ENCODE assay signal across 1 cellular context in genomic region chr1:47313915-47314664, GRCh38.
A peak's percentile ranks its signal among the peaks of the same experiment; 100 is the strongest.
TF ChIP-seq lines count a peak whose summit lies in the region.

TSS of gene STIL (minus strand) at chr1:47314147. CDS start at chr1:47310319, 3,828 bp downstream.

TF ChIP-seq in K562, 482 proteins besides CTCF, POLR2A, EP300 and RAD21 (continued from another document and continues in another):
- 0 out of 2 replicates have a peak, but pooled peaks have one; percentile 14 for TF ChIP-seq ZNF764 (CRISPR knock-in tag; IDR thresholded peaks at IDR 0.05; ENCODE audit: low read depth)
- TF ChIP-seq, protein P1, sequence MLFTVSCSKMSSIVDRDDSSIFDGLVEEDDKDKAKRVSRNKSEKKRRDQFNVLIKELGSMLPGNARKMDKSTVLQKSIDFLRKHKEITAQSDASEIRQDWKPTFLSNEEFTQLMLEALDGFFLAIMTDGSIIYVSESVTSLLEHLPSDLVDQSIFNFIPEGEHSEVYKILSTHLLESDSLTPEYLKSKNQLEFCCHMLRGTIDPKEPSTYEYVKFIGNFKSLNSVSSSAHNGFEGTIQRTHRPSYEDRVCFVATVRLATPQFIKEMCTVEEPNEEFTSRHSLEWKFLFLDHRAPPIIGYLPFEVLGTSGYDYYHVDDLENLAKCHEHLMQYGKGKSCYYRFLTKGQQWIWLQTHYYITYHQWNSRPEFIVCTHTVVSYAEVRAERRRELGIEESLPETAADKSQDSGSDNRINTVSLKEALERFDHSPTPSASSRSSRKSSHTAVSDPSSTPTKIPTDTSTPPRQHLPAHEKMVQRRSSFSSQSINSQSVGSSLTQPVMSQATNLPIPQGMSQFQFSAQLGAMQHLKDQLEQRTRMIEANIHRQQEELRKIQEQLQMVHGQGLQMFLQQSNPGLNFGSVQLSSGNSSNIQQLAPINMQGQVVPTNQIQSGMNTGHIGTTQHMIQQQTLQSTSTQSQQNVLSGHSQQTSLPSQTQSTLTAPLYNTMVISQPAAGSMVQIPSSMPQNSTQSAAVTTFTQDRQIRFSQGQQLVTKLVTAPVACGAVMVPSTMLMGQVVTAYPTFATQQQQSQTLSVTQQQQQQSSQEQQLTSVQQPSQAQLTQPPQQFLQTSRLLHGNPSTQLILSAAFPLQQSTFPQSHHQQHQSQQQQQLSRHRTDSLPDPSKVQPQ (CRISPR knock-in tag; IDR thresholded peaks at IDR 0.05; ENCODE audit: borderline replicate concordance), result no peak
- no peak for TF ChIP-seq SMARCE1 (IDR thresholded peaks at IDR 0.05)
- peak; percentile 77; the same call in 1 of the 2 replicates for TF ChIP-seq ERF (CRISPR knock-in tag; IDR thresholded peaks at IDR 0.05)
- TF ChIP-seq, protein P2, sequence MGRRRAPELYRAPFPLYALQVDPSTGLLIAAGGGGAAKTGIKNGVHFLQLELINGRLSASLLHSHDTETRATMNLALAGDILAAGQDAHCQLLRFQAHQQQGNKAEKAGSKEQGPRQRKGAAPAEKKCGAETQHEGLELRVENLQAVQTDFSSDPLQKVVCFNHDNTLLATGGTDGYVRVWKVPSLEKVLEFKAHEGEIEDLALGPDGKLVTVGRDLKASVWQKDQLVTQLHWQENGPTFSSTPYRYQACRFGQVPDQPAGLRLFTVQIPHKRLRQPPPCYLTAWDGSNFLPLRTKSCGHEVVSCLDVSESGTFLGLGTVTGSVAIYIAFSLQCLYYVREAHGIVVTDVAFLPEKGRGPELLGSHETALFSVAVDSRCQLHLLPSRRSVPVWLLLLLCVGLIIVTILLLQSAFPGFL (CRISPR knock-in tag; IDR thresholded peaks at IDR 0.05), result no peak
- no peak; the same call in 1 of the 2 replicates for TF ChIP-seq LEF1 (IDR thresholded peaks at IDR 0.05)
- TF ChIP-seq POLR3A (IDR thresholded peaks at IDR 0.05; ENCODE audit: borderline replicate concordance, extremely low read depth, insufficient read depth, insufficient read length), result no peak
- TF ChIP-seq HLTF (IDR thresholded peaks at IDR 0.05), result no peak
- no peak for TF ChIP-seq TSC22D4 (tag; IDR thresholded peaks at IDR 0.05)
- TF ChIP-seq NCOA1 (IDR thresholded peaks at IDR 0.05; ENCODE audit: low read depth), result peak; percentile 25; the same call in 1 of the 2 replicates
- TF ChIP-seq FIP1L1 (IDR thresholded peaks at IDR 0.05; ENCODE audit: low read depth, low read length, poor library complexity, severe bottlenecking), result peak; percentile 26
- TF ChIP-seq, protein P3, sequence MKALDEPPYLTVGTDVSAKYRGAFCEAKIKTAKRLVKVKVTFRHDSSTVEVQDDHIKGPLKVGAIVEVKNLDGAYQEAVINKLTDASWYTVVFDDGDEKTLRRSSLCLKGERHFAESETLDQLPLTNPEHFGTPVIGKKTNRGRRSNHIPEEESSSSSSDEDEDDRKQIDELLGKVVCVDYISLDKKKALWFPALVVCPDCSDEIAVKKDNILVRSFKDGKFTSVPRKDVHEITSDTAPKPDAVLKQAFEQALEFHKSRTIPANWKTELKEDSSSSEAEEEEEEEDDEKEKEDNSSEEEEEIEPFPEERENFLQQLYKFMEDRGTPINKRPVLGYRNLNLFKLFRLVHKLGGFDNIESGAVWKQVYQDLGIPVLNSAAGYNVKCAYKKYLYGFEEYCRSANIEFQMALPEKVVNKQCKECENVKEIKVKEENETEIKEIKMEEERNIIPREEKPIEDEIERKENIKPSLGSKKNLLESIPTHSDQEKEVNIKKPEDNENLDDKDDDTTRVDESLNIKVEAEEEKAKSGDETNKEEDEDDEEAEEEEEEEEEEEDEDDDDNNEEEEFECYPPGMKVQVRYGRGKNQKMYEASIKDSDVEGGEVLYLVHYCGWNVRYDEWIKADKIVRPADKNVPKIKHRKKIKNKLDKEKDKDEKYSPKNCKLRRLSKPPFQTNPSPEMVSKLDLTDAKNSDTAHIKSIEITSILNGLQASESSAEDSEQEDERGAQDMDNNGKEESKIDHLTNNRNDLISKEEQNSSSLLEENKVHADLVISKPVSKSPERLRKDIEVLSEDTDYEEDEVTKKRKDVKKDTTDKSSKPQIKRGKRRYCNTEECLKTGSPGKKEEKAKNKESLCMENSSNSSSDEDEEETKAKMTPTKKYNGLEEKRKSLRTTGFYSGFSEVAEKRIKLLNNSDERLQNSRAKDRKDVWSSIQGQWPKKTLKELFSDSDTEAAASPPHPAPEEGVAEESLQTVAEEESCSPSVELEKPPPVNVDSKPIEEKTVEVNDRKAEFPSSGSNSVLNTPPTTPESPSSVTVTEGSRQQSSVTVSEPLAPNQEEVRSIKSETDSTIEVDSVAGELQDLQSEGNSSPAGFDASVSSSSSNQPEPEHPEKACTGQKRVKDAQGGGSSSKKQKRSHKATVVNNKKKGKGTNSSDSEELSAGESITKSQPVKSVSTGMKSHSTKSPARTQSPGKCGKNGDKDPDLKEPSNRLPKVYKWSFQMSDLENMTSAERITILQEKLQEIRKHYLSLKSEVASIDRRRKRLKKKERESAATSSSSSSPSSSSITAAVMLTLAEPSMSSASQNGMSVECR (CRISPR knock-in tag; IDR thresholded peaks at IDR 0.05), result peak; percentile 83; the same call in 1 of the 2 replicates
- no peak for TF ChIP-seq EZH2 (IDR thresholded peaks at IDR 0.05; ENCODE audit: borderline replicate concordance, low read depth, low read length)
- TF ChIP-seq ZNF24 (IDR thresholded peaks at IDR 0.05), result 0 out of 2 replicates have a peak, but pooled peaks have one; percentile 36
- no peak for TF ChIP-seq ZNF785 (CRISPR knock-in tag; IDR thresholded peaks at IDR 0.05)
- TF ChIP-seq ZNF274 (IDR thresholded peaks at IDR 0.05; ENCODE audit: borderline replicate concordance, low read depth, low read length), result no peak
- TF ChIP-seq NUFIP1 (IDR thresholded peaks at IDR 0.05; ENCODE audit: partially characterized antibody), result no peak
- TF ChIP-seq MCM2 (IDR thresholded peaks at IDR 0.05; ENCODE audit: low read depth), result no peak
- TF ChIP-seq, protein P4, sequence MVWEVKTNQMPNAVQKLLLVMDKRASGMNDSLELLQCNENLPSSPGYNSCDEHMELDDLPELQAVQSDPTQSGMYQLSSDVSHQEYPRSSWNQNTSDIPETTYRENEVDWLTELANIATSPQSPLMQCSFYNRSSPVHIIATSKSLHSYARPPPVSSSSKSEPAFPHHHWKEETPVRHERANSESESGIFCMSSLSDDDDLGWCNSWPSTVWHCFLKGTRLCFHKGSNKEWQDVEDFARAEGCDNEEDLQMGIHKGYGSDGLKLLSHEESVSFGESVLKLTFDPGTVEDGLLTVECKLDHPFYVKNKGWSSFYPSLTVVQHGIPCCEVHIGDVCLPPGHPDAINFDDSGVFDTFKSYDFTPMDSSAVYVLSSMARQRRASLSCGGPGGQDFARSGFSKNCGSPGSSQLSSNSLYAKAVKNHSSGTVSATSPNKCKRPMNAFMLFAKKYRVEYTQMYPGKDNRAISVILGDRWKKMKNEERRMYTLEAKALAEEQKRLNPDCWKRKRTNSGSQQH (CRISPR knock-in tag; IDR thresholded peaks at IDR 0.05), result 0 out of 2 replicates have a peak, but pooled peaks have one; percentile 42
- TF ChIP-seq NBN (IDR thresholded peaks at IDR 0.05; ENCODE audit: low read depth), result no peak; the same call in 1 of the 2 replicates
- TF ChIP-seq ZNF707 (CRISPR knock-in tag; conservative IDR thresholded peaks at IDR 0.05), result no peak
- TF ChIP-seq IRF2 (CRISPR knock-in tag; IDR thresholded peaks at IDR 0.05), result no peak
- TF ChIP-seq, protein P5, sequence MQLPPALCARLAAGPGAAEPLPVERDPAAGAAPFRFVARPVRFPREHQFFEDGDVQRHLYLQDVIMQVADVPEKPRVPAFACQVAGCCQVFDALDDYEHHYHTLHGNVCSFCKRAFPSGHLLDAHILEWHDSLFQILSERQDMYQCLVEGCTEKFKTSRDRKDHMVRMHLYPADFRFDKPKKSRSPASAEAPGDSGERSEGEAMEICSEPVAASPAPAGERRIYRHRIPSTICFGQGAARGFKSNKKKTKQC (CRISPR knock-in tag; IDR thresholded peaks at IDR 0.05), result peak; percentile 86
- no peak for TF ChIP-seq SMARCA5 (IDR thresholded peaks at IDR 0.05)
- no peak for TF ChIP-seq XRCC4 (IDR thresholded peaks at IDR 0.05; ENCODE audit: extremely low read depth, insufficient read depth, insufficient read length)
- no peak for TF ChIP-seq ID3 (CRISPR knock-in tag; IDR thresholded peaks at IDR 0.05)
- no peak for TF ChIP-seq ID3 (tag; IDR thresholded peaks at IDR 0.05)
- TF ChIP-seq EWSR1 (IDR thresholded peaks at IDR 0.05; ENCODE audit: borderline replicate concordance, low read depth, partially characterized antibody), result no peak
- TF ChIP-seq, protein P6, sequence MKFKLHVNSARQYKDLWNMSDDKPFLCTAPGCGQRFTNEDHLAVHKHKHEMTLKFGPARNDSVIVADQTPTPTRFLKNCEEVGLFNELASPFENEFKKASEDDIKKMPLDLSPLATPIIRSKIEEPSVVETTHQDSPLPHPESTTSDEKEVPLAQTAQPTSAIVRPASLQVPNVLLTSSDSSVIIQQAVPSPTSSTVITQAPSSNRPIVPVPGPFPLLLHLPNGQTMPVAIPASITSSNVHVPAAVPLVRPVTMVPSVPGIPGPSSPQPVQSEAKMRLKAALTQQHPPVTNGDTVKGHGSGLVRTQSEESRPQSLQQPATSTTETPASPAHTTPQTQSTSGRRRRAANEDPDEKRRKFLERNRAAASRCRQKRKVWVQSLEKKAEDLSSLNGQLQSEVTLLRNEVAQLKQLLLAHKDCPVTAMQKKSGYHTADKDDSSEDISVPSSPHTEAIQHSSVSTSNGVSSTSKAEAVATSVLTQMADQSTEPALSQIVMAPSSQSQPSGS (CRISPR knock-in tag; IDR thresholded peaks at IDR 0.05), result no peak
- TF ChIP-seq MEIS2 (IDR thresholded peaks at IDR 0.05; ENCODE audit: partially characterized antibody), result peak; percentile 77
- no peak for TF ChIP-seq ESRRB (CRISPR knock-in tag; IDR thresholded peaks at IDR 0.05; ENCODE audit: borderline replicate concordance)
- no peak for TF ChIP-seq ZC3H8 (IDR thresholded peaks at IDR 0.05)
- TF ChIP-seq BRCA1 (IDR thresholded peaks at IDR 0.05), result no peak
- TF ChIP-seq BRCA1 (CRISPR knock-in tag; IDR thresholded peaks at IDR 0.05), result no peak
- no peak; the same call in 1 of the 2 replicates for TF ChIP-seq ZNF609 (CRISPR knock-in tag; IDR thresholded peaks at IDR 0.05; ENCODE audit: borderline replicate concordance)
- TF ChIP-seq KLF1 (tag; IDR thresholded peaks at IDR 0.05), result peak; percentile 58; the same call in 1 of the 2 replicates
- no peak; the same call in 1 of the 2 replicates for TF ChIP-seq ZEB2 (IDR thresholded peaks at IDR 0.05)
- no peak for TF ChIP-seq BCOR (IDR thresholded peaks at IDR 0.05)
- TF ChIP-seq PPARD (CRISPR knock-in tag; IDR thresholded peaks at IDR 0.05), result no peak
- TF ChIP-seq HDAC8 (tag; IDR thresholded peaks at IDR 0.05), result no peak
- TF ChIP-seq ZNF140 (CRISPR knock-in tag; IDR thresholded peaks at IDR 0.05), result no peak
- no peak for TF ChIP-seq ZBTB17 (CRISPR knock-in tag; IDR thresholded peaks at IDR 0.05)
- no peak for TF ChIP-seq ZNF436 (CRISPR knock-in tag; IDR thresholded peaks at IDR 0.05)
- TF ChIP-seq FOSL1 (tag; conservative IDR thresholded peaks at IDR 0.05), result peak; percentile 34; the same call in 1 of the 2 replicates
- no peak; a peak in 1 of 3 replicates for TF ChIP-seq CBX3 (IDR thresholded peaks at IDR 0.05; ENCODE audit: borderline replicate concordance in 1 of 2, low read length in 2 of 2)
- TF ChIP-seq GABPA (tag; conservative IDR thresholded peaks at IDR 0.05; ENCODE audit: low read depth), result peak; percentile 93
- TF ChIP-seq ZBTB1 (CRISPR knock-in tag; IDR thresholded peaks at IDR 0.05; ENCODE audit: borderline replicate concordance, low read depth), result peak; percentile 80; the same call in 1 of the 2 replicates
- TF ChIP-seq, protein P7, sequence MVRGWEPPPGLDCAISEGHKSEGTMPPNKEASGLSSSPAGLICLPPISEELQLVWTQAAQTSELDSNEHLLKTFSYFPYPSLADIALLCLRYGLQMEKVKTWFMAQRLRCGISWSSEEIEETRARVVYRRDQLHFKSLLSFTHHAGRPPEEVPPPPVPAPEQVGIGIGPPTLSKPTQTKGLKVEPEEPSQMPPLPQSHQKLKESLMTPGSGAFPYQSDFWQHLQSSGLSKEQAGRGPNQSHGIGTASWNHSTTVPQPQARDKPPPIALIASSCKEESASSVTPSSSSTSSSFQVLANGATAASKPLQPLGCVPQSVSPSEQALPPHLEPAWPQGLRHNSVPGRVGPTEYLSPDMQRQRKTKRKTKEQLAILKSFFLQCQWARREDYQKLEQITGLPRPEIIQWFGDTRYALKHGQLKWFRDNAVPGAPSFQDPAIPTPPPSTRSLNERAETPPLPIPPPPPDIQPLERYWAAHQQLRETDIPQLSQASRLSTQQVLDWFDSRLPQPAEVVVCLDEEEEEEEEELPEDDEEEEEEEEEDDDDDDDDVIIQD (CRISPR knock-in tag; IDR thresholded peaks at IDR 0.05), result no peak
- TF ChIP-seq ZNF444 (CRISPR knock-in tag; IDR thresholded peaks at IDR 0.05), result no peak
- TF ChIP-seq IFI16 (CRISPR knock-in tag; IDR thresholded peaks at IDR 0.05), result no peak
- no peak for TF ChIP-seq FUS (optimal IDR thresholded peaks at IDR 0.05; ENCODE audit: low read depth, low read length)
- no peak for TF ChIP-seq NFRKB (IDR thresholded peaks at IDR 0.05; ENCODE audit: low read depth)
- TF ChIP-seq MTF1 (CRISPR knock-in tag; IDR thresholded peaks at IDR 0.05; ENCODE audit: borderline replicate concordance), result no peak
